10 cellular contexts compared by ENCODE assay signal in the genomic region with DNA sequence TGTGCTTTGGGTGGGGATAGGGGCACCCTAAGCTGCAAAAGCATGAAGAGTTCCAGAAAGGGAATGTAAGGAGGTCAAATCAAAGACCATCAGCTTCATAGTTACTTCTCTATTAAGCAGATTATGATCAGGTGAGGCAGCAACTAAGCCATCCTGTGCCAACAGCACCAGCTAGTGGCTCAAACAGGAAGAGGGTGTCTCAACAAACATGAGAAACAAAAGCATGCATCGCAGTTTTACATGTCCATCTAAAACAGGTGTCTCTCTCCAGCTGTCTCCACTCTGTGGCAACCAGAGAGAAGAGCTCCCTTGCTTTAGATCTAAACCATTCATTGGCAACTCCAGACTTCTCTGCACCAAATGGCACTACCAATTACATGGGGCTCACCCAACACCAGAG. TPM values are rescaled to one million over a fixed set of nuclear protein-coding genes. Genes with fewer than 3 reads are reported as not detected.
DNase-seq lines count a peak whose midpoint lies in the region; ATAC-seq, FAIRE-seq and TF ChIP-seq lines count a peak whose summit lies in the region.
"Had no signal": no experiment of that assay in that cellular context is flagged by ENCODE, and none has a peak within 500 bp of the region (broad histone marks: within the 10 kb centered on the region; RNA-seq: fewer than 3 reads in every experiment).

No MANE protein-coding gene starts in this region.

- peaks cover 35 to 50% (median 35%) of the 10 kb centered on the region in 3 experiments for H3K36me3 Mint-ChIP-seq in H9 (ENCODE audit: insufficient read depth in 1 of 3, low read depth in 3 of 3)

- H3K9ac ChIP-seq in H9 (ENCODE audit: extremely low read depth, insufficient read length, low read length) (no peak overlapping the region), HepG2 (ENCODE audit: insufficient read depth, low read depth, low read length) (no peak overlapping the region)

- no peak for DNase-seq in BJ (ENCODE audit: low read depth)
- no peak for DNase-seq in H9
- DNase-seq in amniotic epithelial cell (ENCODE audit: low read depth): peak; percentile 21
- DNase-seq in HepG2 (ENCODE audit: low spot score): no peak
- no peak for DNase-seq in HuH-7.5 (ENCODE audit: low spot score)
- no peak for DNase-seq in stimulated activated CD4-positive, alpha-beta T cell treated with anti-CD3 and anti-CD28 coated beads, Interleukin-4, amount 100 ng/mL, for 4 hours
- DNase-seq in NOMO-1 treated with dmso at 0.1 percent for 144 hours (lab: John Stamatoyannopoulos, UW; ENCODE audit: unreplicated experiment): no peak
- no peak for DNase-seq in RCC 7860 (ENCODE audit: low spot score)
- DNase-seq: small intestine had no signal

- no peak for TF ChIP-seq POLR2A in HepG2 (IDR thresholded peaks at IDR 0.05; ENCODE audit: insufficient read depth in 1 of 2, low read depth in 2 of 2, low read length in 2 of 2)

- H3K4me3 ChIP-seq in BJ (ENCODE audit: low read depth, low read length) (no peak overlapping the region), HepG2 (replicated peaks in 1 of 3; ENCODE audit: insufficient read depth in 1 of 3, low read depth in 2 of 3, low read length in 3 of 3) (no peak overlapping the region)

- H4K91ac ChIP-seq in H9 (ENCODE audit: insufficient read length, low read depth, low read length): no peak overlapping the region

- no peaks in the 10 kb centered on the region for H3K9me3 ChIP-seq in H9 (ENCODE audit: control insufficient read depth, low read depth, low read length)
- H3K9me3 ChIP-seq in HepG2 (ENCODE audit: low read length): peaks cover 12% of the 10 kb centered on the region

- CTCF ChIA-PET in BJ (lab: Yijun Ruan, JAX) (interaction anchor here (0.6 to 2.5 kb wide), 7 partner anchors 9 to 429 kb away, joined by 3 to 10 read pairs (median 4); no protein-coding TSS in a partner anchor), HepG2 (lab: Yijun Ruan, JAX; ENCODE audit: low intra/inter-chr PET ratio, low total read pairs) (no interaction called here)

- H3K79me2 ChIP-seq in H9 (ENCODE audit: insufficient read depth, low read length) (peaks cover 9% of the 10 kb centered on the region; the same call in 1 of the 2 replicates), HepG2 (ENCODE audit: insufficient read depth, low read length) (peaks cover 81% of the 10 kb centered on the region)

- no peak overlapping the region for H4K8ac ChIP-seq in H9 (replicated peaks; ENCODE audit: insufficient read length, low read depth, low read length)

- H3K14ac ChIP-seq in H9 (ENCODE audit: insufficient read depth, low read length): no peak overlapping the region

- no peaks in the 10 kb centered on the region for H3K27me3 ChIP-seq in BJ (ENCODE audit: control insufficient read depth, insufficient read depth, low read length)
- H3K27me3 ChIP-seq in H9 (ENCODE audit: insufficient read depth, low read length): no peaks in the 10 kb centered on the region
- no peaks in the 10 kb centered on the region for H3K27me3 ChIP-seq in HepG2 (ENCODE audit: control insufficient read depth in 1 of 2, insufficient read depth in 2 of 2, low read length in 2 of 2)

- H4K20me1 ChIP-seq in H9 (ENCODE audit: control insufficient read depth, insufficient read depth, insufficient read length) (no peaks in the 10 kb centered on the region), HepG2 (ENCODE audit: insufficient read depth, low read length) (peaks cover 30% of the 10 kb centered on the region)

- no peak overlapping the region for H3K18ac ChIP-seq in H9 (ENCODE audit: insufficient read length, low read depth, low read length)

- no peak overlapping the region for H3K27ac ChIP-seq in H9 (ENCODE audit: insufficient read length, low read depth, low read length)
- no peak overlapping the region for H3K27ac ChIP-seq in HepG2 (ENCODE audit: extremely low read length, insufficient read depth, low read length)

- TF ChIP-seq EP300 in HepG2 (IDR thresholded peaks at IDR 0.05; ENCODE audit: low read depth in 2 of 2, low read length in 2 of 2): no peak
- no peak for TF ChIP-seq EP300 in HepG2 (CRISPR knock-in tag; IDR thresholded peaks at IDR 0.05; ENCODE audit: borderline replicate concordance)

- no CpG with 5 or more reads among the region's 1 CpG for WGBS in H9 (ENCODE audit: extremely low coverage, insufficient read length, low lambda C conversion rate)
- 100% methylated on average over 1 of the region's 1 CpG for WGBS in HepG2 (ENCODE audit: low lambda C conversion rate)

- H2AFZ ChIP-seq in H9 (ENCODE audit: low read length) (no peak overlapping the region), HepG2 (ENCODE audit: low read length) (no peak overlapping the region)

- no peak overlapping the region for H2BK20ac ChIP-seq in H9 (ENCODE audit: low read depth, low read length, poor library complexity, severe bottlenecking)

- no peak overlapping the region for H3T11ph ChIP-seq in H9 (ENCODE audit: low read length)

- H3K36me3 ChIP-seq in BJ (ENCODE audit: control insufficient read depth, insufficient read depth, low read length) (peaks cover 24% of the 10 kb centered on the region), HepG2 (replicated peaks in 1 of 2; ENCODE audit: control insufficient read depth in 1 of 2, insufficient read depth in 2 of 2, low read length in 2 of 2) (peaks cover 39 to 56% of the 10 kb centered on the region in 2 experiments)

- TF ChIP-seq CTCF in BJ (IDR thresholded peaks at IDR 0.05; ENCODE audit: insufficient read depth, low read depth, low read length) (peak; percentile 59), H9 (conservative IDR thresholded peaks at IDR 0.05) (peak; percentile 69), HepG2 (CRISPR knock-in tag; IDR thresholded peaks at IDR 0.05) (peak; percentile 47)

- no peak overlapping the region for H2AK5ac ChIP-seq in H9 (ENCODE audit: insufficient read length, low read length)

- peaks cover 5% of the 10 kb centered on the region; the same call in 1 of the 2 replicates for H3K4me1 ChIP-seq in H9 (ENCODE audit: insufficient read depth, low read length)
- peaks cover 81% of the 10 kb centered on the region for H3K4me1 ChIP-seq in HepG2 (ENCODE audit: insufficient read depth, low read length)

- no peak for ATAC-seq in HepG2

- in situ Hi-C loops in HepG2 (cut with HindIII; ENCODE audit: extremely low pct_ligation_motif_present, low pct_unique_long_range_greater_than_20kb): no loop called here

- intact Hi-C loops in HepG2 (cut with micrococcal nuclease; ENCODE audit: unreplicated experiment): no loop called here

- no peak overlapping the region for H3K4ac ChIP-seq in H9 (ENCODE audit: low read depth, low read length)

- no peaks in the 10 kb centered on the region for H3K27me3 Mint-ChIP-seq in H9 (ENCODE audit: low read depth)

- peak overlapping the region in 1 of 3 experiments; percentile 89; a peak in 2 of 7 replicates for H3K27ac Mint-ChIP-seq in H9

- no peak overlapping the region for H2BK15ac ChIP-seq in H9 (ENCODE audit: low read depth, low read length)

- no peak overlapping the region for H2BK120ac ChIP-seq in H9 (ENCODE audit: low read depth, low read length, poor library complexity, severe bottlenecking)

- H3K9me3 Mint-ChIP-seq in H9: 0 out of 5 replicates have a peak, but pooled peaks cover 0 to 3% of the 10 kb centered on the region in 2 experiments

- peaks cover 43 to 52% of the 10 kb centered on the region in 2 experiments for H3K4me1 Mint-ChIP-seq in H9

- peaks cover 9% of the 10 kb centered on the region for H3K79me1 ChIP-seq in H9 (ENCODE audit: insufficient read depth, low read depth, low read length, poor library complexity, severe bottlenecking)

- H3K23me2 ChIP-seq in H9 (ENCODE audit: insufficient read length, low read depth, low read length, poor library complexity, severe bottlenecking): no peaks in the 10 kb centered on the region

- FAIRE-seq in HepG2 (lab: Jason Lieb, UNC) (no peak), RCC 7860 (lab: Jason Lieb, UNC) (no peak)
- FAIRE-seq: islet of Langerhans, small intestine had no signal

- no peak overlapping the region for H2BK5ac ChIP-seq in H9 (ENCODE audit: insufficient read length, low read length)

- H2BK12ac ChIP-seq in H9 (ENCODE audit: insufficient read length, low read depth, low read length): no peak overlapping the region

- no TSS peak for BruUV-seq in HepG2 (replicated peaks; lab: Mats Ljungman, UMichigan)

- POLR2A ChIA-PET in BJ (lab: Charles Lee): no interaction called here
- POLR2A ChIA-PET in HepG2 (lab: Yijun Ruan, JAX): no interaction called here

- H4K5ac ChIP-seq in H9 (ENCODE audit: insufficient read length, low read depth, low read length): no peak overlapping the region

- H3K4me3 Mint-ChIP-seq in H9: no peak overlapping the region

- H3K4me2 ChIP-seq in H9 (ENCODE audit: insufficient read depth, insufficient read length, low read length) (no peak overlapping the region), HepG2 (ENCODE audit: low read depth, low read length) (no peak overlapping the region)

- H3K56ac ChIP-seq in H9 (ENCODE audit: insufficient read length, low read depth, low read length): no peak overlapping the region

- TF ChIP-seq RAD21 in HepG2 (CRISPR knock-in tag; IDR thresholded peaks at IDR 0.05): no peak

- no peak overlapping the region for H3K23ac ChIP-seq in H9 (ENCODE audit: insufficient read length, low read depth, low read length)

RNA-seq across cellular contexts. Expression of gene ACTN1, which starts 52.9 kb away (rescaled TPM):
- 743 and 1,184 TPM in 2 replicates for polyA plus RNA-seq in BJ (2011; rRNA removed)
- 1,395 and 1,473 TPM in 2 replicates for polyA minus RNA-seq in BJ (2011; rRNA and poly(A)+ RNA removed)
- total RNA-seq in H9 (2021): 218 and 219 TPM in 2 replicates
- 58.6 and 62.4 TPM in 2 replicates for total RNA-seq in HepG2 (2016; rRNA removed; fragmentation: Illumina TruSeq; extraction: Trizol)
- 9.6 and 10.7 TPM in 2 replicates for total RNA-seq in HepG2 (2016; cell fraction: cytosol; rRNA removed; fragmentation: Illumina TruSeq; extraction: Trizol; ENCODE audit: low read depth)
- 55.0 and 63.6 TPM in 2 replicates for total RNA-seq in HepG2 (2016; cell fraction: insoluble cytoplasmic fraction; rRNA removed; fragmentation: Illumina TruSeq; extraction: Trizol)
- total RNA-seq in HepG2 (2016; cell fraction: membrane; rRNA removed; fragmentation: Illumina TruSeq; extraction: Trizol): 25.2 and 28.3 TPM in 2 replicates
- 62.9 and 75.6 TPM in 2 replicates for total RNA-seq in HepG2 (2016; cell fraction: nucleus; rRNA removed; fragmentation: Illumina TruSeq; extraction: Trizol)
- 152 and 162 TPM in 2 replicates for polyA plus RNA-seq in HepG2 (2011; rRNA removed)
- 97.7 and 136 TPM in 2 replicates for polyA plus RNA-seq in HepG2 (2011; cell fraction: cytosol; rRNA removed)
- polyA plus RNA-seq in HepG2 (2011; cell fraction: nucleus; rRNA removed): 162 and 195 TPM in 2 replicates
- polyA plus RNA-seq in HepG2 (2012): 109 and 118 TPM in 2 replicates
- polyA plus RNA-seq in HepG2 (2016; cell fraction: cytosol; fragmentation: Illumina TruSeq; extraction: Trizol; ENCODE audit: low read depth): 8.0 and 10.4 TPM in 2 replicates
- polyA plus RNA-seq in HepG2 (2016; cell fraction: insoluble cytoplasmic fraction; fragmentation: Illumina TruSeq; extraction: Trizol; ENCODE audit: low read depth): 67.9 and 88.1 TPM in 2 replicates
- 15.3 and 18.8 TPM in 2 replicates for polyA plus RNA-seq in HepG2 (2016; cell fraction: membrane; fragmentation: Illumina TruSeq; extraction: Trizol; ENCODE audit: low read depth)
- polyA plus RNA-seq in HepG2 (2016; cell fraction: nucleus; fragmentation: Illumina TruSeq; extraction: Trizol; ENCODE audit: insufficient read depth, low read depth): 91.6 and 93.8 TPM in 2 replicates
- 144 and 214 TPM in 2 replicates for polyA minus RNA-seq in HepG2 (2011; rRNA and poly(A)+ RNA removed; ENCODE audit: low replicate concordance)
- 167 and 168 TPM in 2 replicates for polyA minus RNA-seq in HepG2 (2011; cell fraction: cytosol; rRNA and poly(A)+ RNA removed)
- 119 and 126 TPM in 2 replicates for polyA minus RNA-seq in HepG2 (2011; cell fraction: nucleus; rRNA and poly(A)+ RNA removed)
